8 cellular contexts compared by ENCODE assay signal in the genomic region with DNA sequence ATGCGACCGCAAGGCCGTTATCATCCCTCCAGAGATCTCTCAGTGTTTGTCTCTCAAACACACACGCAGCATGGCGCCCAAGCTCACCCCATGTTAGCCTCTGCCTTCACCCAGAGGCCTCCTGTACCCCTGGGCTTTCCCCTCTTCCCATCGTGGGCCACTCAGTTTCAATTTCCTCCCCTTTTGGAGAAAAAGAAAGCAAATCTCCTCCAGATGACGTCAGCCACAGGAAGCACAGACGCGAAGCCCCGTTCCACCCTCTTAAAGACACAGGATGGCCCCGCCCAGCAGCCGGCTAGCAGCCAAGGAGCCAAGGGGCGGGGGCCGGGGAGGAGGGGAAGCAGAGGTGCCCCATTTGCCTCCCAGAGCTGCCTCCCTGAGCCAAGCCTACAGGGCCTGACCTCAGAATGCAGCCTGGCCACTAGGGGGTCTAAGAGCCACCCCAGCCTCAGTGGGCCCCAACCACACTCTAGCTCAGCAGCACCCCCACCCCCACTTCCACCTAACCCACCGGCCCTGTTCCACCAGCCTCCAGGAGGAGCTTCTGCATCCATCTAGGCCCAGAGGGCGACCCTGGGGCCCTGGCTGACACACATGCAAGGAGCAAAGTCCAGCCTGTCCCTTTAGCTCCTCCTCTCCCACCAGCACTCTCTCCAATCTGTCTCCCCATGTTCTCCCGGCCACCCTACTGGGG. TPM values are rescaled to one million over a fixed set of nuclear protein-coding genes. Genes with fewer than 3 reads are reported as not detected.
A peak's percentile ranks its signal among the peaks of the same experiment; 100 is the strongest.
DNase-seq lines count a peak whose midpoint lies in the region; ATAC-seq and TF ChIP-seq lines count a peak whose summit lies in the region.

No MANE protein-coding gene starts in this region.

- DNase-seq in C1 segment of cervical spinal cord (lab: John Stamatoyannopoulos, UW) (peak in 13 of 14 donors; percentile 42 to 85 (median 79)), GM19238 (ENCODE audit: insufficient read length, low spot score) (peak; percentile 91), NCI-H774 (lab: John Stamatoyannopoulos, UW) (peak; percentile 53), ecto neural progenitor cell (ENCODE audit: low spot score) (peak; percentile 94), lower leg skin (ENCODE audit: low spot score in 2 of 2) (peak; percentile 89 to 98)
- DNase-seq in activated CD4-positive, alpha-beta T cell treated with anti-CD3 and anti-CD28 coated beads, Interleukin-2, amount 50 U/mL, for 48 hours, result peak; percentile 97 to 98
- DNase-seq in stimulated activated CD4-positive, alpha-beta T cell treated with anti-CD3 and anti-CD28 coated beads, Interleukin-4, amount 100 ng/mL, for 4 hours, result peak; percentile 93 to 96

- TF ChIP-seq CTCF in lower leg skin (IDR thresholded peaks at IDR 0.05), result peak in 1 of 3 donors; percentile 27

- peak in 1 of 2 donors; percentile 23 for TF ChIP-seq POLR2A in lower leg skin (IDR thresholded peaks at IDR 0.05)

- peak; percentile 79 for ATAC-seq in HG03439 (IDR thresholded peaks at IDR 0.05; ENCODE audit: unreplicated experiment)

- intact Hi-C loops in lower leg skin (cut with DNase I; ENCODE audit: low total_unique reads), result no loop called here

- 3 to 6% methylated on average over 14 to 17 of the region's 17 CpGs for WGBS in lower leg skin, 2 donors

- H3K4me3 ChIP-seq in lower leg skin (ENCODE audit: low read depth, poor library complexity, severe bottlenecking), result peak overlapping the region; percentile 52

RNA-seq across cellular contexts. Expression of a gene that starts 26.5 kb away (rescaled TPM):
- total RNA-seq in lower leg skin, result 10 to 100 TPM in 2 of 4 donors, 1 to 10 TPM in 2; 5.6 to 14.1 (median 9.3) TPM

RNA-seq across cellular contexts. Expression of a gene that starts 30.9 kb away (rescaled TPM):
- 10 to 100 TPM; 64.3 to 93.6 (median 71.0) TPM for total RNA-seq in lower leg skin

RNA-seq across cellular contexts. Expression of a gene that starts 33.0 kb away (rescaled TPM):
- total RNA-seq in lower leg skin, result 100 to 1,000 TPM; 173 to 271 (median 250) TPM

RNA-seq across cellular contexts. Expression of a gene that starts 33.2 kb away (rescaled TPM):
- total RNA-seq in lower leg skin, result 10 to 100 TPM in 3 of 4 donors, 1 to 10 TPM in 1; 6.7 to 17.1 (median 11.6) TPM

RNA-seq across cellular contexts. Expression of a gene that starts 43.2 kb away (rescaled TPM):
- total RNA-seq in lower leg skin, result 100 to 1,000 TPM; 111 to 227 (median 145) TPM

Comparison
In these comparisons a context has a peak if more than half of its experiments do, and no peak if none do; other contexts are left out.
1. Peak in every context shown above with its lines: DNase-seq, ATAC-seq and H3K4me3 ChIP-seq.